Comparison of ENCODE assay signal across 12 cellular contexts in genomic region chr14:94346073-94346786, GRCh38. TPM values are rescaled to one million over a fixed set of nuclear protein-coding genes. Genes with fewer than 3 reads are reported as not detected.
DNase-seq lines count a peak whose midpoint lies in the region; ATAC-seq, FAIRE-seq and TF ChIP-seq lines count a peak whose summit lies in the region.
"Not testable (repeated sequence)": the region's sequence is repeated elsewhere in the genome, so short reads cannot be mapped to it uniquely, and the experiment has no call there.
"Had no signal": no experiment of that assay in that cellular context is flagged by ENCODE, and none has a peak within 500 bp of the region (broad histone marks: within the 10 kb centered on the region; RNA-seq: fewer than 3 reads in every experiment).

No MANE protein-coding gene starts in this region.

- not testable (repeated sequence) for H3K4me1 ChIP-seq in Panc1 (ENCODE audit: control insufficient read depth, insufficient read depth, low read length)

- in situ Hi-C loops in Panc1 (cut with HindIII; ENCODE audit: low pct_unique_long_range_greater_than_20kb, low sequenced_read_pairs) = not testable (repeated sequence)

- peak; percentile 74 for DNase-seq in GM12864 (ENCODE audit: low read depth)
- not testable (repeated sequence) for DNase-seq in Panc1 (ENCODE audit: low read depth, low spot score)
- DNase-seq in activated CD4-positive, alpha-beta memory T cell treated with anti-CD3 and anti-CD28 coated beads for 36 hours = peak; percentile 90
- peak; percentile 47 for DNase-seq in bronchial epithelial cell (ENCODE audit: low read depth)
- peak; percentile 57 for DNase-seq in osteocyte (ENCODE audit: extremely low spot score, unreplicated experiment)
- DNase-seq in stimulated activated CD8-positive, alpha-beta memory T cell treated with anti-CD3 and anti-CD28 coated beads, Interleukin-7, amount 100 ng/mL, for 4 hours (ENCODE audit: low read depth in 2 of 2) = peak; percentile 10 to 60

- ATAC-seq in GM21526 (IDR thresholded peaks at IDR 0.05; ENCODE audit: low FRiP score, unreplicated experiment) (peak; percentile 56), HG03159 (IDR thresholded peaks at IDR 0.05; ENCODE audit: unreplicated experiment) (peak; percentile 65), Panc1 (peak; percentile 44; the same call in 1 of the 2 replicates)

- not testable (repeated sequence) for H3K9me3 Mint-ChIP-seq in activated CD4-positive, alpha-beta memory T cell treated with anti-CD3 and anti-CD28 coated beads for 36 hours; osteocyte (ENCODE audit: unreplicated experiment)

- not testable (repeated sequence) for H3K36me3 Mint-ChIP-seq in activated CD4-positive, alpha-beta memory T cell treated with anti-CD3 and anti-CD28 coated beads for 36 hours; osteocyte (ENCODE audit: unreplicated experiment)

- TF ChIP-seq CTCF in GM12864 (IDR thresholded peaks at IDR 0.05; ENCODE audit: low read depth, low read length, missing control alignments); Panc1 (IDR thresholded peaks at IDR 0.05); bronchial epithelial cell (IDR thresholded peaks at IDR 0.05; ENCODE audit: insufficient read depth, low read length, severe bottlenecking); osteocyte (IDR thresholded peaks at IDR 0.05): not testable (repeated sequence)

- not testable (repeated sequence) for H3K27me3 Mint-ChIP-seq in activated CD4-positive, alpha-beta memory T cell treated with anti-CD3 and anti-CD28 coated beads for 36 hours; osteocyte (ENCODE audit: unreplicated experiment)

- intact Hi-C loops in Panc1 (cut with micrococcal nuclease; ENCODE audit: unreplicated experiment) = not testable (repeated sequence)
- intact Hi-C loops in activated CD4-positive, alpha-beta memory T cell treated with anti-CD3 and anti-CD28 coated beads for 36 hours (cut with micrococcal nuclease) = loop anchor here (1.0 to 10.0 kb wide), 6 partner anchors 8 to 1179 kb away; no protein-coding TSS in a partner anchor

- H3K27me3 ChIP-seq in Panc1 (ENCODE audit: control insufficient read depth, insufficient read depth, low read length); bronchial epithelial cell (ENCODE audit: control insufficient read depth, insufficient read depth, low read length): not testable (repeated sequence)

- H3K27ac Mint-ChIP-seq in activated CD4-positive, alpha-beta memory T cell treated with anti-CD3 and anti-CD28 coated beads for 36 hours = peak overlapping the region; percentile 95
- not testable (repeated sequence) for H3K27ac Mint-ChIP-seq in osteocyte (ENCODE audit: unreplicated experiment)

- H3K9me3 ChIP-seq in Panc1 (ENCODE audit: control insufficient read depth, insufficient read depth, low read depth, low read length) = not testable (repeated sequence)

- peaks cover 65% of the 10 kb centered on the region for H3K4me1 Mint-ChIP-seq in activated CD4-positive, alpha-beta memory T cell treated with anti-CD3 and anti-CD28 coated beads for 36 hours (ENCODE audit: low read depth)
- H3K4me1 Mint-ChIP-seq in osteocyte (ENCODE audit: unreplicated experiment) = peaks cover 11% of the 10 kb centered on the region

- POLR2A ChIA-PET in Panc1 (lab: Charles Lee) = not testable (repeated sequence)
- POLR2A ChIA-PET in activated CD4-positive, alpha-beta memory T cell treated with anti-CD3 and anti-CD28 coated beads for 36 hours (lab: Charles Lee) = interaction anchor here (0.7 to 1.2 kb wide), 6 partner anchors 9 to 48 kb away, joined by 3 to 6 read pairs (median 4); no protein-coding TSS in a partner anchor

- not testable (repeated sequence) for H3K4me3 Mint-ChIP-seq in activated CD4-positive, alpha-beta memory T cell treated with anti-CD3 and anti-CD28 coated beads for 36 hours; osteocyte (ENCODE audit: unreplicated experiment)

- FAIRE-seq in bronchial epithelial cell (lab: Jason Lieb, UNC) = not testable (repeated sequence)

- CTCF ChIA-PET in Panc1 (lab: Charles Lee) = not testable (repeated sequence)
- CTCF ChIA-PET in activated CD4-positive, alpha-beta memory T cell treated with anti-CD3 and anti-CD28 coated beads for 36 hours (lab: Charles Lee) = interaction anchor here (0.7 to 1.3 kb wide), 3 partner anchors 67 to 288 kb away, joined by 3 to 4 read pairs (median 3); no protein-coding TSS in a partner anchor

- not testable (repeated sequence) for H3K4me3 ChIP-seq in GM12864 (ENCODE audit: low read depth, low read length); Panc1 (ENCODE audit: low read depth in 2 of 2, low read length in 2 of 2); bronchial epithelial cell (ENCODE audit: low read depth, low read length)

- not testable (repeated sequence) for H3K27ac ChIP-seq in Panc1 (ENCODE audit: low read length)

- H3K36me3 ChIP-seq in Panc1 (ENCODE audit: control insufficient read depth, insufficient read depth, low read length); bronchial epithelial cell (ENCODE audit: control insufficient read depth, insufficient read depth, low read length): not testable (repeated sequence)

- BruUV-seq in Panc1 (replicated peaks; lab: Mats Ljungman, UMichigan) = not testable (repeated sequence)

RNA-seq across cellular contexts. Expression of gene SERPINA2, which starts 20.3 kb away (rescaled TPM):
- not detected for total RNA-seq in Panc1 (2021; ENCODE audit: unreplicated experiment)
- not detected for polyA plus RNA-seq in Panc1 (2012; ENCODE audit: insufficient read length)
- total RNA-seq in activated CD4-positive, alpha-beta memory T cell treated with anti-CD3 and anti-CD28 coated beads for 36 hours = not detected
- not detected in 2 replicates for total RNA-seq in bronchial epithelial cell
- total RNA-seq in osteocyte = not detected in 2 replicates
- total RNA-seq: Caco-2, PC-9, sigmoid colon, ureter had no signal
- polyA plus RNA-seq: sigmoid colon had no signal

RNA-seq across cellular contexts. Expression of gene SERPINA6, which starts 23.1 kb away (rescaled TPM):
- not detected for total RNA-seq in Panc1 (2021; ENCODE audit: unreplicated experiment)
- not detected for polyA plus RNA-seq in Panc1 (2012; ENCODE audit: insufficient read length)
- total RNA-seq in activated CD4-positive, alpha-beta memory T cell treated with anti-CD3 and anti-CD28 coated beads for 36 hours = not detected
- total RNA-seq in bronchial epithelial cell = not detected in 2 replicates
- not detected in 2 replicates for total RNA-seq in osteocyte
- total RNA-seq: PC-9, sigmoid colon, ureter had no signal

RNA-seq across cellular contexts. Expression of gene SERPINA1, which starts 42.2 kb away (rescaled TPM):
- 4.9 TPM for total RNA-seq in Panc1 (2021; ENCODE audit: unreplicated experiment)
- not detected for polyA plus RNA-seq in Panc1 (2012; ENCODE audit: insufficient read length)
- total RNA-seq in activated CD4-positive, alpha-beta memory T cell treated with anti-CD3 and anti-CD28 coated beads for 36 hours = 10 to 100 TPM; 22.1 to 24.5 TPM
- total RNA-seq in bronchial epithelial cell = 0.26 and 0.51 TPM in 2 replicates
- not detected in 2 replicates for total RNA-seq in osteocyte
- total RNA-seq: PC-9 had no signal

RNA-seq across cellular contexts. Expression of gene SERPINA10, which starts 53.2 kb away (rescaled TPM):
- total RNA-seq in Panc1 (2021; ENCODE audit: unreplicated experiment) (0.03 TPM), bronchial epithelial cell (not detected in 2 replicates), osteocyte (not detected in 2 replicates)
- not detected for polyA plus RNA-seq in Panc1 (2012; ENCODE audit: insufficient read length)
- total RNA-seq in activated CD4-positive, alpha-beta memory T cell treated with anti-CD3 and anti-CD28 coated beads for 36 hours = not detected
- total RNA-seq: PC-9, sigmoid colon, ureter had no signal
